In the genomic region with DNA sequence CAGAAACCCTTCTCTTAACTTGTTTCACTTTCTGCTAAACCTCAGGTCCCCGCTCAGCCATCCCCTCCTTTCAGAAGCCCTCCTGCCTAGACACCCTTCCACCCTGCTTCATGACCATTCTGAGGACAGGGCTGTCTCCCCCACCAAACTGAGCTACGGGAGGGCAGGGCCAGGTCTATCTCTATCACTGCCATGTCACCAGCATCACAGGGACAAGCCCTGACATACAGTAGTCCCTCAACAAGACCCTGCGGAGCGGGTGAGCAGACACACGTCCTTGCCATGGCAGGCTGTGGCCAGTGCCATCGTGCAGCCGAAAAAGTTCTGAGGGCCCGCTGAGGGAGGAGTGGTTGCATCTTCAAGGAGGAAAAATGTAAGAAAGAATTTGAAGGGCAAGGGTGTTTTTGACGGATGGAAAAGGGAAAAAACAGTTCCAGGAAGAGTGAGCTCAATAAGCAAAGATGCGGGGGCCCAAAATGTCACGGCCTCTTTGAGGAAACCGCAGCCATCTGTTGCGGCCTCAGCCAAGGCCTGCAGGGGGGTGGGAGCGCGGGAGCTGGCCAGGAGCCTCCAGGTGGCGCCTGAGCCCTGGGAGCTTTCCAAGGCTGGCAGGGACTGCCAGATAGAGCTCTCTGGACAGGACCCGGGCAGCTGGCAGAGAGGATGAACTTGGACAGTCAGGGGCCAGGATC, we compare ENCODE assay signal across 1 cellular context.
TF ChIP-seq lines count a peak whose summit lies in the region.

No MANE protein-coding gene starts in this region.

TF ChIP-seq in GM23338, 12 proteins besides CTCF, POLR2A, EP300 and RAD21 (continued from another document):
- TF ChIP-seq REST (IDR thresholded peaks at IDR 0.05; ENCODE audit: unreplicated experiment): no peak
- no peak for TF ChIP-seq NANOG (IDR thresholded peaks at IDR 0.05; ENCODE audit: borderline replicate concordance)
- TF ChIP-seq CREB1 (CRISPR knock-in tag; IDR thresholded peaks at IDR 0.05; ENCODE audit: low read depth): no peak
- TF ChIP-seq ZNF114 (CRISPR knock-in tag; IDR thresholded peaks at IDR 0.05): no peak
- TF ChIP-seq, protein P1, sequence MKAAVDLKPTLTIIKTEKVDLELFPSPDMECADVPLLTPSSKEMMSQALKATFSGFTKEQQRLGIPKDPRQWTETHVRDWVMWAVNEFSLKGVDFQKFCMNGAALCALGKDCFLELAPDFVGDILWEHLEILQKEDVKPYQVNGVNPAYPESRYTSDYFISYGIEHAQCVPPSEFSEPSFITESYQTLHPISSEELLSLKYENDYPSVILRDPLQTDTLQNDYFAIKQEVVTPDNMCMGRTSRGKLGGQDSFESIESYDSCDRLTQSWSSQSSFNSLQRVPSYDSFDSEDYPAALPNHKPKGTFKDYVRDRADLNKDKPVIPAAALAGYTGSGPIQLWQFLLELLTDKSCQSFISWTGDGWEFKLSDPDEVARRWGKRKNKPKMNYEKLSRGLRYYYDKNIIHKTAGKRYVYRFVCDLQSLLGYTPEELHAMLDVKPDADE (IDR thresholded peaks at IDR 0.05): no peak
- TF ChIP-seq EZH2 (IDR thresholded peaks at IDR 0.05; ENCODE audit: low read depth, unreplicated experiment): no peak
